8 cellular contexts compared by ENCODE assay signal in the genomic region with DNA sequence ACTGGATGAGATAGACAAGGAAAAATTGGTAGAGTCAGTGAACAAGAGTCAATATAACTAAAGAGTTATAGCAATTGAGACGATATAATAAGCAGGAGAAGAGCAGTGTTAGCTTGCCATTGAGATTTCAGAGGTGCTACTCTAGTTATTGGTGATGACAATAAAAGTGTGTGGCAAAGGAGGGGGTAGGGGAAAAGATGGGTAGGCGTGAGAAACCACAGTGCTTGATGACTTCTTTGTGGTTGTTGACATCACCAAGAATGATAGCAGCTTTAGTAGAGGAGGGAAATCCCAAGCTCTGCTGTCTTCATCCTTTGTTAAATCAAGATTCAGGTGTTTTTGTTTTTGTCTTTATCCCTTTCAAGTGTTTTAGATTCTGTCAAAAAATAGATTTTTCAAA.
DNase-seq lines count a peak whose midpoint lies in the region; ATAC-seq and TF ChIP-seq lines count a peak whose summit lies in the region.

No MANE protein-coding gene starts in this region.

- peaks cover 3% of the 10 kb centered on the region for H3K9me3 Mint-ChIP-seq in Calu3 (ENCODE audit: low read depth, unreplicated experiment)
- H3K9me3 Mint-ChIP-seq in type B pancreatic cell, result no peaks in the 10 kb centered on the region

- H3K4me1 Mint-ChIP-seq in Calu3 (ENCODE audit: low read depth, unreplicated experiment) (no peaks in the 10 kb centered on the region), type B pancreatic cell (ENCODE audit: unreplicated experiment) (no peaks in the 10 kb centered on the region)

- DNase-seq in GM12865 (ENCODE audit: low read depth), result peak; percentile 56
- DNase-seq in activated CD4-positive, alpha-beta T cell treated with anti-CD3 and anti-CD28 coated beads for 24 hours (ENCODE audit: low read depth in 2 of 2), result peak; percentile 25 to 61
- peak in 1 of 3 donors; percentile 7 for DNase-seq in mucosa of descending colon
- DNase-seq in NCI-H2081 (lab: John Stamatoyannopoulos, UW), result no peak
- no peak for DNase-seq in Calu3
- DNase-seq in NOMO-1 treated with DMSO at 0.1 percent for 48 hours (lab: John Stamatoyannopoulos, UW; ENCODE audit: unreplicated experiment), result no peak
- no peak for DNase-seq in type B pancreatic cell (ENCODE audit: extremely low spot score, unreplicated experiment)

- no peaks in the 10 kb centered on the region for H3K27me3 Mint-ChIP-seq in Calu3 (ENCODE audit: unreplicated experiment)
- H3K27me3 Mint-ChIP-seq in type B pancreatic cell, result no peaks in the 10 kb centered on the region

- BruUV-seq in Calu3 (replicated peaks; lab: Mats Ljungman, UMichigan), result no TSS peak

- intact Hi-C loops in mucosa of descending colon (cut with DNase I, micrococcal nuclease), result no loop called here
- intact Hi-C loops in Calu3 (cut with micrococcal nuclease; ENCODE audit: unreplicated experiment), result no loop called here

- no peaks in the 10 kb centered on the region for H3K4me1 ChIP-seq in mucosa of descending colon (ENCODE audit: low read depth)

- peak; percentile 88 for ATAC-seq in HG02763 (IDR thresholded peaks at IDR 0.05; ENCODE audit: unreplicated experiment)
- peak; percentile 40 for ATAC-seq in mucosa of descending colon

- H3K36me3 Mint-ChIP-seq in Calu3 (ENCODE audit: insufficient read depth, unreplicated experiment), result no peaks in the 10 kb centered on the region
- no peaks in the 10 kb centered on the region for H3K36me3 Mint-ChIP-seq in type B pancreatic cell

- no peak overlapping the region for H3K4me3 ChIP-seq in GM12865 (ENCODE audit: low read depth, low read length)
- H3K4me3 ChIP-seq in mucosa of descending colon, result no peak overlapping the region

- no peak for TF ChIP-seq CTCF in GM12865 (IDR thresholded peaks at IDR 0.05; ENCODE audit: insufficient read depth, low read depth, low read length, missing control alignments)
- no peak for TF ChIP-seq CTCF in mucosa of descending colon (IDR thresholded peaks at IDR 0.05)
- TF ChIP-seq CTCF in Calu3 (IDR thresholded peaks at IDR 0.05; ENCODE audit: unreplicated experiment), result no peak
- TF ChIP-seq CTCF in type B pancreatic cell (conservative IDR thresholded peaks at IDR 0.05), result no peak

- H3K4me3 Mint-ChIP-seq in Calu3 (ENCODE audit: low read depth, unreplicated experiment) (no peak overlapping the region), type B pancreatic cell (no peak overlapping the region)

- H3K27ac Mint-ChIP-seq in Calu3 (ENCODE audit: unreplicated experiment) (no peak overlapping the region), type B pancreatic cell (no peak overlapping the region)

- no peaks in the 10 kb centered on the region for H3K36me3 ChIP-seq in mucosa of descending colon (ENCODE audit: low read depth)

- H3K9me3 ChIP-seq in mucosa of descending colon, result no peaks in the 10 kb centered on the region

- CTCF ChIA-PET in Calu3 (lab: Charles Lee), result no interaction called here

Comparison
In these comparisons a context has a peak if more than half of its experiments do, and no peak if none do; other contexts are left out.
1. DNase-seq: peak in GM12865 (single experiment) and activated CD4-positive, alpha-beta T cell treated with anti-CD3 and anti-CD28 coated beads for 24 hours (2 of 2); none in NCI-H2081 (0 of 2), Calu3 (single experiment), NOMO-1 treated with DMSO at 0.1 percent for 48 hours (single experiment) and type B pancreatic cell (single experiment).